In genomic region chr2:202375611-202376408, GRCh38 we compare ENCODE assay signal across 8 cellular contexts. TPM values are rescaled to one million over a fixed set of nuclear protein-coding genes. Genes with fewer than 3 reads are reported as not detected.
A peak's percentile ranks its signal among the peaks of the same experiment; 100 is the strongest.
DNase-seq lines count a peak whose midpoint lies in the region; ATAC-seq and TF ChIP-seq lines count a peak whose summit lies in the region.

Gene BMPR2, plus strand, starts transcription at chr2:202376327. Its CDS starts 1,148 bp downstream, at chr2:202377475.

- CTCF ChIA-PET in Calu3 (lab: Charles Lee), result interaction anchor here (0.6 kb wide), 1 partner anchor 40 kb away, joined by 5 read pairs; no protein-coding TSS in a partner anchor
- CTCF ChIA-PET in OCI-LY7 (lab: Charles Lee; ENCODE audit: unreplicated experiment), result interaction anchor here (0.6 kb wide), 2 partner anchors 300 to 1415 kb away, joined by 4 to 7 read pairs; no protein-coding TSS in a partner anchor

- H3K4me2 ChIP-seq in OCI-LY7 (ENCODE audit: low read length), result peak within 1 kb of the TSS; percentile 95

- no peaks in the 10 kb centered on the region for H3K9me3 ChIP-seq in OCI-LY7 (ENCODE audit: low read length)

- H3K36me3 ChIP-seq in OCI-LY7 (ENCODE audit: insufficient read depth, low read length), result no peaks in the 10 kb centered on the region

- peak within 1 kb of the TSS; percentile 93 for H2AFZ ChIP-seq in OCI-LY7 (ENCODE audit: low read length)

- DNase-seq in Calu3, result peak; percentile 94
- DNase-seq in HuH-7 (ENCODE audit: low spot score), result peak; percentile 80
- peak; percentile 84 for DNase-seq in OCI-LY7 (ENCODE audit: low spot score)
- peak; percentile 89 for DNase-seq in activated T-cell treated with anti-CD3 and anti-CD28 coated beads for 48 hours (ENCODE audit: low read depth)
- DNase-seq in epithelial cell of proximal tubule (ENCODE audit: low read depth), result no peak
- DNase-seq in mucosa of gallbladder (ENCODE audit: low spot score), result peak; percentile 91
- DNase-seq in stimulated activated CD8-positive, alpha-beta memory T cell treated with anti-CD3 and anti-CD28 coated beads, Interleukin-4, amount 100 ng/mL, for 24 hours (ENCODE audit: low read depth), result peak; percentile 73

- peak within 1 kb of the TSS; percentile 73 for H3K4me3 Mint-ChIP-seq in Calu3 (ENCODE audit: low read depth, unreplicated experiment)

- H4K20me1 ChIP-seq in OCI-LY7 (ENCODE audit: insufficient read depth, low read length), result peaks cover 4% of the 10 kb centered on the region; the same call in 1 of the 2 replicates

- peak within 1 kb of the TSS; percentile 84 for H3K27ac Mint-ChIP-seq in Calu3 (ENCODE audit: unreplicated experiment)

- peak within 1 kb of the TSS; percentile 47 for H3K27ac ChIP-seq in OCI-LY7 (ENCODE audit: low read depth, low read length, poor library complexity, severe bottlenecking)

- peaks cover 24% of the 10 kb centered on the region for H3K4me1 ChIP-seq in OCI-LY7 (ENCODE audit: insufficient read depth, low read length, poor library complexity, severe bottlenecking)

- no peaks in the 10 kb centered on the region for H3K9me2 ChIP-seq in OCI-LY7 (ENCODE audit: insufficient read depth, low read length)

- TF ChIP-seq CTCF in Calu3 (IDR thresholded peaks at IDR 0.05; ENCODE audit: unreplicated experiment) (no peak), OCI-LY7 (conservative IDR thresholded peaks at IDR 0.05; ENCODE audit: low read length) (no peak), epithelial cell of proximal tubule (conservative IDR thresholded peaks at IDR 0.05; ENCODE audit: low read depth, low read length) (no peak)

- peaks cover 20% of the 10 kb centered on the region for H3K4me1 Mint-ChIP-seq in Calu3 (ENCODE audit: low read depth, unreplicated experiment)

- peaks cover 36% of the 10 kb centered on the region; the same call in 1 of the 2 replicates for H3K79me2 ChIP-seq in OCI-LY7 (ENCODE audit: insufficient read depth, low read depth, low read length)

- H3K9me3 Mint-ChIP-seq in Calu3 (ENCODE audit: low read depth, unreplicated experiment), result no peaks in the 10 kb centered on the region

- BruUV-seq in Calu3 (replicated peaks; lab: Mats Ljungman, UMichigan) (TSS peak; percentile 95), OCI-LY7 (replicated peaks; lab: Mats Ljungman, UMichigan) (TSS peak; percentile 93)

- POLR2A ChIA-PET in OCI-LY7 (lab: Charles Lee), result interaction anchor here (0.6 to 2.0 kb wide), 3 partner anchors 12 to 162 kb away, joined by 3 to 6 read pairs (median 3); no protein-coding TSS in a partner anchor

- intact Hi-C loops in Calu3 (cut with micrococcal nuclease; ENCODE audit: unreplicated experiment), result no loop called here
- intact Hi-C loops in OCI-LY7 (cut with micrococcal nuclease; ENCODE audit: unreplicated experiment), result loop anchor here (5.0 kb wide), 2 partner anchors 109 to 261 kb away; partner anchors contain the start of gene NOP58

- peak; percentile 70 for ATAC-seq in GM21515 (IDR thresholded peaks at IDR 0.05; ENCODE audit: unreplicated experiment)

- peaks cover 46% of the 10 kb centered on the region for H3K36me3 Mint-ChIP-seq in Calu3 (ENCODE audit: insufficient read depth, unreplicated experiment)

- peak within 1 kb of the TSS; percentile 91 for H3K4me3 ChIP-seq in OCI-LY7 (ENCODE audit: low read depth, low read length, poor library complexity, severe bottlenecking)
- peak within 1 kb of the TSS; percentile 99 for H3K4me3 ChIP-seq in epithelial cell of proximal tubule (ENCODE audit: low read depth, low read length)

- H3K27me3 Mint-ChIP-seq in Calu3 (ENCODE audit: unreplicated experiment), result no peaks in the 10 kb centered on the region

RNA-seq across cellular contexts. Expression of gene BMPR2, which starts in this region (rescaled TPM):
- total RNA-seq in Calu3 (2022), result 40.3 and 50.1 TPM in 2 replicates
- total RNA-seq in OCI-LY7 (2014; rRNA removed; shearing (Covaris generic)), result 3.2 and 4.3 TPM in 2 replicates
- total RNA-seq in OCI-LY7 (2022), result 14.7 TPM in 2 replicates
- 19.2 and 23.5 TPM in 2 replicates for total RNA-seq in epithelial cell of proximal tubule
- total RNA-seq in mucosa of gallbladder, result 57.8 TPM
